In genomic region chr6:150182460-150183078, GRCh38 we compare ENCODE assay signal across 27 cellular contexts. TPM values are rescaled to one million over a fixed set of nuclear protein-coding genes. Genes with fewer than 3 reads are reported as not detected.
"Had no signal": no experiment of that assay in that cellular context is flagged by ENCODE, and none has a peak within 500 bp of the region (broad histone marks: within the 10 kb centered on the region; RNA-seq: fewer than 3 reads in every experiment).

No MANE protein-coding gene starts in this region.

- DNase-seq: dermis blood vessel endothelial cell; effector memory CD4-positive, alpha-beta T cell; foreskin keratinocyte; heart right ventricle; hippocampal formation; naive thymus-derived CD8-positive, alpha-beta T cell; nephron progenitor cell; nucleus accumbens; sigmoid colon; stimulated activated naive B cell treated with anti-CD40 and anti-IgM and Interleukin-4, amounts not matched to agents 10 μg/mL and 1 μg/mL and 100 μg/mL, for 72 hours; upper lobe of right lung; uterus had no signal

- H3K27ac Mint-ChIP-seq: mesothelial cell of epicardium; naive thymus-derived CD8-positive, alpha-beta T cell; nephron progenitor cell; stimulated activated naive B cell treated with anti-CD40 and anti-IgM and Interleukin-4, amounts not matched to agents 10 μg/mL and 1 μg/mL and 100 μg/mL, for 72 hours; stimulated activated naive CD8-positive, alpha-beta T cell treated with anti-CD3 and anti-CD28 coated beads, Interleukin-15, Interleukin-2, amounts not matched to agents 100 ng/mL and 50 ng/mL, for 24 hours had no signal

- H3K27me3 ChIP-seq: foreskin keratinocyte, gastroesophageal sphincter, heart right ventricle, right atrium auricular region, sigmoid colon, tibial nerve, upper lobe of right lung, uterus had no signal

- H3K27ac ChIP-seq: coronary artery, esophagus muscularis mucosa, foreskin keratinocyte, gastroesophageal sphincter, prostate gland, sigmoid colon, thoracic aorta, tibial nerve, upper lobe of right lung, uterus had no signal

- H3K9me3 ChIP-seq: esophagus muscularis mucosa, gastroesophageal sphincter, heart right ventricle, prostate gland, right atrium auricular region, sigmoid colon, thoracic aorta, tibial nerve, upper lobe of right lung, uterus had no signal

- H3K9me3 Mint-ChIP-seq: memory B cell; mesothelial cell of epicardium; stimulated activated naive B cell treated with anti-CD40 and anti-IgM and Interleukin-4, amounts not matched to agents 10 μg/mL and 1 μg/mL and 100 μg/mL, for 72 hours; stimulated activated naive CD8-positive, alpha-beta T cell treated with anti-CD3 and anti-CD28 coated beads, Interleukin-15, Interleukin-2, amounts not matched to agents 100 ng/mL and 50 ng/mL, for 24 hours had no signal

- H3K36me3 Mint-ChIP-seq: memory B cell; mesothelial cell of epicardium; naive thymus-derived CD8-positive, alpha-beta T cell; stimulated activated naive B cell treated with anti-CD40 and anti-IgM and Interleukin-4, amounts not matched to agents 10 μg/mL and 1 μg/mL and 100 μg/mL, for 72 hours had no signal

- ATAC-seq: foreskin keratinocyte; gastroesophageal sphincter; heart right ventricle; naive thymus-derived CD8-positive, alpha-beta T cell; upper lobe of right lung had no signal

- H3K27me3 Mint-ChIP-seq: memory B cell; stimulated activated naive B cell treated with anti-CD40 and anti-IgM and Interleukin-4, amounts not matched to agents 10 μg/mL and 1 μg/mL and 100 μg/mL, for 72 hours had no signal

- H3K4me3 Mint-ChIP-seq: mesothelial cell of epicardium; naive thymus-derived CD8-positive, alpha-beta T cell; nephron progenitor cell; stimulated activated naive B cell treated with anti-CD40 and anti-IgM and Interleukin-4, amounts not matched to agents 10 μg/mL and 1 μg/mL and 100 μg/mL, for 72 hours; stimulated activated naive CD8-positive, alpha-beta T cell treated with anti-CD3 and anti-CD28 coated beads, Interleukin-15, Interleukin-2, amounts not matched to agents 100 ng/mL and 50 ng/mL, for 24 hours had no signal

- H3K4me1 ChIP-seq: gastroesophageal sphincter, prostate gland, sigmoid colon, uterus had no signal

- H3K4me3 ChIP-seq: coronary artery, esophagus muscularis mucosa, gastroesophageal sphincter, heart right ventricle, lung, prostate gland, right atrium auricular region, sigmoid colon, thoracic aorta, tibial nerve, upper lobe of right lung, uterus had no signal

- H3K36me3 ChIP-seq: esophagus muscularis mucosa, gastroesophageal sphincter, heart right ventricle, prostate gland, right atrium auricular region, sigmoid colon, thoracic aorta, tibial nerve, upper lobe of right lung, uterus had no signal

RNA-seq across cellular contexts. Expression of gene PPP1R14C, which starts 39.7 kb away (rescaled TPM):
- total RNA-seq: dermis blood vessel endothelial cell; endothelial cell of umbilical vein; myocyte; naive thymus-derived CD8-positive, alpha-beta T cell had no signal
- polyA plus RNA-seq: endothelial cell of umbilical vein, fibroblast of lung, liver had no signal
